In the genomic region with DNA sequence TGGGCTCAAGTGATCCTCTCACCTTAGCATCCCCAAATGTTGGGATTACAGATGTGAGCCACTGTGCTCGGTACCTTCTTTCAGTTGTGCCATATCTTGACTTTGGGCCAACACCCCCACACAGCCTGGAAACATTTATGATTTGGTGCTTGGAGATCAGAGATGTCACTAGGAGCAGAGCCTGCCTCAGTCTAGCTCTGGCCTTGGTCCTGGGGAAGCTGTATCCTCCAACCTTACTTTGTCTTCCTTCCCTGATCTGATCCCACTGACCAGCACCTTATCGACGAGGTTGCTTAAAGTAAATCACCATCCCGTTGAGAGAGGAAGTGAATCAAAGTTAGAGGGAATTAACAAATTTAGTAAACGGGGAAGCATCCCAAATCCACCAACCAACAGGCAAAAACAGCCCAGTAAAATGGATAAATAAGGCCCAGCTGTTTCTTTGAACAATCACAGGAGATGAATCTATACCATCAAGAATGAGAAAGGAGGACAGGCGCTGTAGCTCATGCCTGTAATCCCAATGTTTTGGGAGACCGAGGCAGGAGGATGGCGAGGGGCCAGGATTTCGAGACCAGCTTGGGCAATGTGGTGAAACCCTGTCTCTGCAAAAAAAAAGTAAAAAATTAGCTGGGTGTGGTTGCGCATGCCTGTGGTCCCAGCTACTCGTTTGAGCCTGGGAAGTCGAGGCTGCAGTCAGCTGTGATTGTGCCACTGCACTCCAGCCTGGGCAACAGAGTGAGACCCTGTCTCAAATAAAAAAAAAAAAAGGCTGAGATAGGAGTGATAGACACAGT, we compare ENCODE assay signal across 1 cellular context.
TF ChIP-seq lines count a peak whose summit lies in the region.

No MANE protein-coding gene starts in this region.

TF ChIP-seq in K562, 482 proteins besides CTCF, POLR2A, EP300 and RAD21:
- TF ChIP-seq ASH1L (IDR thresholded peaks at IDR 0.05; ENCODE audit: borderline replicate concordance, low read depth, partially characterized antibody) (no peak), ZNF121 (CRISPR knock-in tag; conservative IDR thresholded peaks at IDR 0.05) (peak; percentile 25; the same call in 1 of the 2 replicates)
